8 cellular contexts compared by ENCODE assay signal in genomic region chr4:157204634-157205244, GRCh38. TPM values are rescaled to one million over a fixed set of nuclear protein-coding genes. Genes with fewer than 3 reads are reported as not detected.
DNase-seq lines count a peak whose midpoint lies in the region; ATAC-seq and TF ChIP-seq lines count a peak whose summit lies in the region.

No MANE protein-coding gene starts in this region.

- no peak overlapping the region for H3K4me2 ChIP-seq in neuronal stem cell (ENCODE audit: insufficient read depth, low read length, poor library complexity, severe bottlenecking)

- intact Hi-C loops in ascending aorta (cut with DNase I): no loop called here

- no peak overlapping the region for H2BK120ac ChIP-seq in neuronal stem cell (ENCODE audit: low read depth, low read length)

- H3K79me1 ChIP-seq in neuronal stem cell (ENCODE audit: low read depth, low read length): no peaks in the 10 kb centered on the region

- H2AFZ ChIP-seq in neuronal stem cell (ENCODE audit: low read length): peak overlapping the region; percentile 11

- H3K27me3 ChIP-seq in ascending aorta (no peaks in the 10 kb centered on the region), neuronal stem cell (ENCODE audit: control insufficient read depth in 3 of 3, insufficient read depth in 3 of 3, low read depth in 1 of 3, low read length in 3 of 3) (peaks cover 0 to 3% (median 0%) of the 10 kb centered on the region in 3 experiments)

- H4K8ac ChIP-seq in neuronal stem cell (ENCODE audit: low read depth, low read length): no peak overlapping the region

- H3K36me3 ChIP-seq in ascending aorta (no peaks in the 10 kb centered on the region), neuronal stem cell (replicated peaks in 1 of 2; ENCODE audit: control insufficient read depth in 2 of 2, insufficient read depth in 2 of 2, low read length in 2 of 2) (no peaks in the 10 kb centered on the region)

- no peak overlapping the region for H3K27ac ChIP-seq in ascending aorta
- no peak overlapping the region for H3K27ac ChIP-seq in neuronal stem cell (replicated peaks; ENCODE audit: low read length)

- peak in 2 of 3 experiments; percentile 21 to 31 for TF ChIP-seq CTCF in ascending aorta (IDR thresholded peaks at IDR 0.05)

- H3K4me1 ChIP-seq in ascending aorta (no peaks in the 10 kb centered on the region), neuronal stem cell (ENCODE audit: control insufficient read depth in 2 of 2, insufficient read depth in 1 of 2, low read depth in 1 of 2, low read length in 2 of 2) (no peaks in the 10 kb centered on the region)

- no peak overlapping the region for H3K18ac ChIP-seq in neuronal stem cell (ENCODE audit: low read length)

- no peak overlapping the region for H3K23ac ChIP-seq in neuronal stem cell (ENCODE audit: low read depth, low read length, poor library complexity)

- no peak overlapping the region for H2BK15ac ChIP-seq in neuronal stem cell (ENCODE audit: low read length)

- no CpG with 5 or more reads among the region's 17 CpGs for WGBS in neuronal stem cell (ENCODE audit: extremely low coverage in 2 of 2, insufficient read length in 2 of 2, insufficient replicate concordance in 1 of 2), 2 donors

- peak; percentile 76 for ATAC-seq in HG02852 (IDR thresholded peaks at IDR 0.05; ENCODE audit: unreplicated experiment)
- ATAC-seq in GM19452 (IDR thresholded peaks at IDR 0.05; ENCODE audit: unreplicated experiment): no peak

- H3K4ac ChIP-seq in neuronal stem cell (ENCODE audit: low read length): no peak overlapping the region

- H3K9me3 ChIP-seq in ascending aorta (no peaks in the 10 kb centered on the region), neuronal stem cell (replicated peaks in 1 of 2; ENCODE audit: control insufficient read depth in 2 of 2, insufficient read depth in 1 of 2, low read depth in 1 of 2, low read length in 2 of 2) (no peaks in the 10 kb centered on the region)

- H2BK12ac ChIP-seq in neuronal stem cell (ENCODE audit: low read length): no peak overlapping the region

- peak; percentile 15 for DNase-seq in NCI-H82 (lab: John Stamatoyannopoulos, UW)
- no peak for DNase-seq in NCI-H82 treated with DMSO at 0.1 percent for 48 hours (lab: John Stamatoyannopoulos, UW; ENCODE audit: unreplicated experiment)
- DNase-seq in ascending aorta (ENCODE audit: low spot score in 2 of 2): no peak
- no peak for DNase-seq in neuronal stem cell (ENCODE audit: low spot score)
- DNase-seq in midbrain (lab: John Stamatoyannopoulos, UW): no peak
- DNase-seq in inferior parietal cortex (ENCODE audit: extremely low spot score): no peak

- H3K4me3 ChIP-seq in ascending aorta (no peak overlapping the region), neuronal stem cell (ENCODE audit: low read length in 2 of 2) (no peak overlapping the region)

- H3K14ac ChIP-seq in neuronal stem cell (ENCODE audit: low read length): no peak overlapping the region

- H4K91ac ChIP-seq in neuronal stem cell (ENCODE audit: low read depth, low read length, poor library complexity): no peak overlapping the region

- no peak overlapping the region for H3K9ac ChIP-seq in neuronal stem cell (ENCODE audit: low read depth, low read length, poor library complexity)

- no peak overlapping the region for H2BK5ac ChIP-seq in neuronal stem cell (ENCODE audit: low read length)

- H2AK5ac ChIP-seq in neuronal stem cell (ENCODE audit: low read depth, low read length): no peak overlapping the region

RNA-seq across cellular contexts. Expression of gene GRIA2, which starts 15.8 kb away (rescaled TPM):
- total RNA-seq in ascending aorta: 3.0 TPM
- 0.03 TPM for polyA plus RNA-seq in neuronal stem cell (2013, experiment 1 of 2)
- 0.12 TPM for polyA plus RNA-seq in neuronal stem cell (2013, experiment 2 of 2)
